19 cellular contexts compared by ENCODE assay signal in genomic region chr10:128005858-128006257, GRCh38.
DNase-seq lines count a peak whose midpoint lies in the region; ATAC-seq and TF ChIP-seq lines count a peak whose summit lies in the region.
"Had no signal": no experiment of that assay in that cellular context is flagged by ENCODE, and none has a peak within 500 bp of the region (broad histone marks: within the 10 kb centered on the region; RNA-seq: fewer than 3 reads in every experiment).

No MANE protein-coding gene starts in this region.

- H3K27ac ChIP-seq in HEK293 (ENCODE audit: extremely low read depth, low read depth, low read length): no peak overlapping the region
- H3K27ac ChIP-seq in lower lobe of right lung: peak overlapping the region; percentile 69
- H3K27ac ChIP-seq in upper lobe of right lung: peak overlapping the region; percentile 67
- H3K27ac ChIP-seq: 22Rv1, BLaER1, C4-2B had no signal

- no peaks in the 10 kb centered on the region for H3K9me3 ChIP-seq in HEK293 (ENCODE audit: control insufficient read depth, insufficient read depth, low read depth, low read length)
- no peaks in the 10 kb centered on the region for H3K9me3 ChIP-seq in lower lobe of right lung
- H3K9me3 ChIP-seq in upper lobe of right lung: no peaks in the 10 kb centered on the region
- H3K9me3 ChIP-seq: BLaER1 had no signal

- POLR2A ChIA-PET in HEK293 (lab: Yijun Ruan, JAX): no interaction called here

- intact Hi-C loops in lower lobe of right lung (cut with DNase I) (no loop called here), upper lobe of right lung (cut with DNase I) (no loop called here)

- no peaks in the 10 kb centered on the region for H3K4me1 Mint-ChIP-seq in activated naive CD4-positive, alpha-beta T cell treated with anti-CD3 and anti-CD28 coated beads, Interleukin-2, amount 10 ng/mL, durations not matched to agents 7 days and 5 days
- H3K4me1 Mint-ChIP-seq: CD4-positive, CD25-positive, alpha-beta regulatory T cell had no signal

- peaks cover 46% of the 10 kb centered on the region for H3K27me3 Mint-ChIP-seq in activated naive CD4-positive, alpha-beta T cell treated with anti-CD3 and anti-CD28 coated beads, Interleukin-2, amount 10 ng/mL, durations not matched to agents 7 days and 5 days

- no peak overlapping the region for H3K4me3 Mint-ChIP-seq in activated naive CD4-positive, alpha-beta T cell treated with anti-CD3 and anti-CD28 coated beads, Interleukin-2, amount 10 ng/mL, durations not matched to agents 7 days and 5 days
- H3K4me3 Mint-ChIP-seq: B cell; CD4-positive, CD25-positive, alpha-beta regulatory T cell; CD8-positive, alpha-beta T cell had no signal

- H3K36me3 ChIP-seq in HEK293 (ENCODE audit: control insufficient read depth in 2 of 2, insufficient read depth in 1 of 2, low read length in 2 of 2): no peaks in the 10 kb centered on the region
- H3K36me3 ChIP-seq in lower lobe of right lung: no peaks in the 10 kb centered on the region
- H3K36me3 ChIP-seq in upper lobe of right lung: no peaks in the 10 kb centered on the region
- H3K36me3 ChIP-seq: BLaER1 had no signal

- H3K4me3 ChIP-seq in HEK293 (ENCODE audit: low read depth, low read length) (no peak overlapping the region), lower lobe of right lung (no peak overlapping the region), upper lobe of right lung (no peak overlapping the region)
- H3K4me3 ChIP-seq: BLaER1 had no signal

- CTCF ChIA-PET in activated naive CD4-positive, alpha-beta T cell treated with anti-CD3 and anti-CD28 coated beads, Interleukin-2, amount 10 ng/mL, durations not matched to agents 7 days and 5 days (lab: Charles Lee): no interaction called here
- CTCF ChIA-PET in HEK293 (lab: Yijun Ruan, JAX): no interaction called here

- TF ChIP-seq CTCF in HEK293 (tag by site-specific recombination; IDR thresholded peaks at IDR 0.05) (no peak), lower lobe of right lung (IDR thresholded peaks at IDR 0.05) (no peak), upper lobe of right lung (IDR thresholded peaks at IDR 0.05) (no peak)

- peak; percentile 10 for DNase-seq in activated naive CD4-positive, alpha-beta T cell treated with anti-CD3 and anti-CD28 coated beads, Interleukin-2, amount 10 ng/mL, durations not matched to agents 7 days and 5 days
- DNase-seq in activated naive CD4-positive, alpha-beta T cell treated with anti-CD3 and anti-CD28 coated beads, Interleukin-2, amount 50 U/mL, for 16 hours: no peak
- DNase-seq in lower lobe of right lung (no peak), upper lobe of right lung (no peak), COLO829 (ENCODE audit: low spot score) (no peak)
- DNase-seq: CD4-positive, CD25-positive, alpha-beta regulatory T cell; CD8-positive, alpha-beta T cell; DMS 273 treated with DMSO at 0.1 percent for 48 hours; DMS79; EL; GDM1; H7; HCEC 1CT had no signal

- H3K4me1 ChIP-seq in HEK293 (ENCODE audit: control insufficient read depth, insufficient read depth, low read length) (no peaks in the 10 kb centered on the region), lower lobe of right lung (peaks cover 59% of the 10 kb centered on the region), upper lobe of right lung (peaks cover 33% of the 10 kb centered on the region)

- H3K36me3 Mint-ChIP-seq in activated naive CD4-positive, alpha-beta T cell treated with anti-CD3 and anti-CD28 coated beads, Interleukin-2, amount 10 ng/mL, durations not matched to agents 7 days and 5 days: no peaks in the 10 kb centered on the region
- H3K36me3 Mint-ChIP-seq: CD4-positive, CD25-positive, alpha-beta regulatory T cell; CD8-positive, alpha-beta T cell had no signal

- H3K9me3 Mint-ChIP-seq in activated naive CD4-positive, alpha-beta T cell treated with anti-CD3 and anti-CD28 coated beads, Interleukin-2, amount 10 ng/mL, durations not matched to agents 7 days and 5 days: no peaks in the 10 kb centered on the region
- H3K9me3 Mint-ChIP-seq: CD4-positive, CD25-positive, alpha-beta regulatory T cell; CD8-positive, alpha-beta T cell had no signal

- H3K27ac Mint-ChIP-seq in activated naive CD4-positive, alpha-beta T cell treated with anti-CD3 and anti-CD28 coated beads, Interleukin-2, amount 10 ng/mL, durations not matched to agents 7 days and 5 days: no peak overlapping the region
- H3K27ac Mint-ChIP-seq: B cell; CD4-positive, CD25-positive, alpha-beta regulatory T cell; CD8-positive, alpha-beta T cell had no signal

- H3K27me3 ChIP-seq in lower lobe of right lung (ENCODE audit: low read depth) (no peaks in the 10 kb centered on the region), upper lobe of right lung (no peaks in the 10 kb centered on the region)
- H3K27me3 ChIP-seq: BLaER1 had no signal

- ATAC-seq in lower lobe of right lung: no peak
- ATAC-seq in upper lobe of right lung: no peak
- ATAC-seq in HG02970 (IDR thresholded peaks at IDR 0.05; ENCODE audit: low FRiP score, unreplicated experiment): no peak
- ATAC-seq: CD8-positive, alpha-beta T cell had no signal

TF ChIP-seq in HEK293, 187 proteins besides CTCF, POLR2A, EP300 and RAD21:
- TF ChIP-seq, protein P1, sequence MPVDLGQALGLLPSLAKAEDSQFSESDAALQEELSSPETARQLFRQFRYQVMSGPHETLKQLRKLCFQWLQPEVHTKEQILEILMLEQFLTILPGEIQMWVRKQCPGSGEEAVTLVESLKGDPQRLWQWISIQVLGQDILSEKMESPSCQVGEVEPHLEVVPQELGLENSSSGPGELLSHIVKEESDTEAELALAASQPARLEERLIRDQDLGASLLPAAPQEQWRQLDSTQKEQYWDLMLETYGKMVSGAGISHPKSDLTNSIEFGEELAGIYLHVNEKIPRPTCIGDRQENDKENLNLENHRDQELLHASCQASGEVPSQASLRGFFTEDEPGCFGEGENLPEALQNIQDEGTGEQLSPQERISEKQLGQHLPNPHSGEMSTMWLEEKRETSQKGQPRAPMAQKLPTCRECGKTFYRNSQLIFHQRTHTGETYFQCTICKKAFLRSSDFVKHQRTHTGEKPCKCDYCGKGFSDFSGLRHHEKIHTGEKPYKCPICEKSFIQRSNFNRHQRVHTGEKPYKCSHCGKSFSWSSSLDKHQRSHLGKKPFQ (tag by site-specific recombination; IDR thresholded peaks at IDR 0.05): no peak
- peak; percentile 54; the same call in 1 of the 2 replicates for TF ChIP-seq ATF2 (tag by site-specific recombination; IDR thresholded peaks at IDR 0.05; ENCODE audit: low read depth)
